In the genomic region with DNA sequence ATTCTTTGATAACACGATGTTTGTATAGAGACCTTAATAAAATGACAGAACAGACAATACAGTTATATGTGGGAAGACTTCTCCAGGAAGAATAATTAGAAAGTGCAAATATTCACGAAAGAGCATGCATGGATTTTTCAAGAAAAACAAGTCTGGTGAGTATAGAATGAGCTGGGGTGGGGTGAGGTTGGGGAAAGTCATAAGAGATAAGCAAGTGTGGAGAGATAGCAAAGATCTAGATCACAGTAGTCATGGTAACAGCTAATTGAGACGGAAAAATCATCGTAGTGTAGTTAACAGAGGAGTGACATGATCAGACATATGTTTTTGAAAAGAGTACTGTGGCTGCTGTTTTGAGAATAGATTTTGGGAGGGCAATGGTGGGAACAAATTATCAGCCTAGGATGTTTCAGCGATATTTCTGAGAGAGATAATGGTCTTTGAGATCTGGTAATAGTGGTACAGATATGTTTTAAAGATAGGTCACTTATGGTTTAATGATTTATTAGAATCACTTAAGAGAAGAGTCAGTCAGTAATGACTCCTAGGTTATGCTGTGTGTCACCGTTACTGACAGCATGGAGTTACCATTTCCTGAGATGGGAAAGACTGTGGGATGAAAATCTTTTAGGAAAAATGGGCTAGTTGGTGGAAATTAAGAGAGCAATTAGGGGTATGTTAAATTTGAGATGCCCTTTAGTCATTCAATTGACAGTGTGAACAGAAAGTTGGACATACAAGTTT, we compare ENCODE assay signal across 1 cellular context.
TF ChIP-seq lines count a peak whose summit lies in the region.

No MANE protein-coding gene starts in this region.

TF ChIP-seq in HepG2, 621 proteins besides CTCF, POLR2A, EP300 and RAD21:
- TF ChIP-seq RFX1 (IDR thresholded peaks at IDR 0.05) = peak; percentile 24; the same call in 1 of the 2 replicates
- TF ChIP-seq MAF1 (CRISPR knock-in tag; IDR thresholded peaks at IDR 0.05; ENCODE audit: borderline replicate concordance) = no peak
